ENCODE assay signal across 1 cellular context in genomic region chr19:20038358-20039202, GRCh38.
TF ChIP-seq lines count a peak whose summit lies in the region.

No MANE protein-coding gene starts in this region.

TF ChIP-seq in H1, 55 proteins besides CTCF, POLR2A, EP300 and RAD21:
- TF ChIP-seq CTBP2 (IDR thresholded peaks at IDR 0.05; ENCODE audit: borderline replicate concordance, insufficient read depth, insufficient read length, low read length) = no peak
- TF ChIP-seq CEBPB (IDR thresholded peaks at IDR 0.05; ENCODE audit: low read depth, low read length) = no peak
- TF ChIP-seq TEAD4 (IDR thresholded peaks at IDR 0.05; ENCODE audit: low read depth, low read length) = no peak
- TF ChIP-seq EZH2 (IDR thresholded peaks at IDR 0.05; ENCODE audit: low read depth, low read length, severe bottlenecking) = no peak
